ENCODE assay signal across 14 cellular contexts in the genomic region with DNA sequence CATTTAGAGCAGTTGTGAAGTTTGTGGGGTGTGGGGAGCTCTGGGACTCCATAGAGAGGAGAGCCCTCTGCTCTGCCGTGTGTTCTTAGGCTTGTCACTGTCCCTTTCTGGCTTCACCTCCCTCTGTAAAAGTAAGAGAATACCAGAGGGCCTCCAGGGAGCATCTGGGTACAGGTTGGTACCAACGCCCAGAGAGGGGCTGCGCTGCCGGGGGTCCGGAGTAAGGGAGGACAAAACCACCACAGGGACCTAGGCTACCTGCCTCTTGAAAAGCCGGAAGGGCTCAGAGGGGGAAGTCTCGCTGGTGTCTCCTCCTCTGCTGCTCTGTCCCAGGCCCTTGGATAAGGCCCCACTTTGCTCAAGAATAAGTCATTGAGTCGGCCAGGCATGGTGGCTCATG. TPM values are rescaled to one million over a fixed set of nuclear protein-coding genes. Genes with fewer than 3 reads are reported as not detected.
DNase-seq lines count a peak whose midpoint lies in the region; ATAC-seq and TF ChIP-seq lines count a peak whose summit lies in the region.
"Had no signal": no experiment of that assay in that cellular context is flagged by ENCODE, and none has a peak within 500 bp of the region (broad histone marks: within the 10 kb centered on the region; RNA-seq: fewer than 3 reads in every experiment).

No MANE protein-coding gene starts in this region.

- TF ChIP-seq POLR2A in Peyer's patch (IDR thresholded peaks at IDR 0.05), result no peak

- H3K27ac Mint-ChIP-seq in endodermal cell, result no peak overlapping the region
- H3K27ac Mint-ChIP-seq: T-cell had no signal

- no peak overlapping the region for H3K9ac ChIP-seq in endodermal cell (ENCODE audit: extremely low read depth, low read length, poor library complexity, severe bottlenecking)
- peak overlapping the region; percentile 38 for H3K9ac ChIP-seq in mucosa of stomach (ENCODE audit: low read length)
- H3K9ac ChIP-seq: KMS-11 had no signal

- WGBS in endodermal cell (ENCODE audit: insufficient coverage in 1 of 2, insufficient read length in 1 of 2), 2 experiments, result 90 to 94% methylated on average over 4 to 8 of the region's 8 CpGs

- DNase-seq in Peyer's patch (peak in 2 of 3 donors; percentile 38 to 41), endodermal cell (peak; percentile 36), thoracic aorta (ENCODE audit: low spot score) (no peak), NCI-H1105 (lab: John Stamatoyannopoulos, UW) (no peak), foreskin keratinocyte (no peak), nucleus accumbens (lab: John Stamatoyannopoulos, UW) (no peak)
- DNase-seq in effector CD4-positive, alpha-beta T cell, result no peak
- DNase-seq: activated CD4-positive, alpha-beta T cell treated with anti-CD3 and anti-CD28 coated beads for 48 hours; central memory CD4-positive, alpha-beta T cell; NCI-H2081 treated with DMSO at 0.1 percent for 48 hours; stimulated activated CD4-positive, alpha-beta T cell treated with anti-CD3 and anti-CD28 coated beads, Interleukin-4, amount 100 ng/mL, for 4 hours had no signal

- no peaks in the 10 kb centered on the region for H3K9me3 Mint-ChIP-seq in endodermal cell
- H3K9me3 Mint-ChIP-seq: T-cell had no signal

- H3K4me1 ChIP-seq in Peyer's patch, result peaks cover 0 to 37% (median 11%) of the 10 kb centered on the region in 4 donors
- peaks cover 17% of the 10 kb centered on the region for H3K4me1 ChIP-seq in endodermal cell (ENCODE audit: control insufficient read depth, insufficient read depth, low read length)
- H3K4me1 ChIP-seq in mucosa of stomach (ENCODE audit: control insufficient read depth, insufficient read depth, low read length), result peaks cover 42% of the 10 kb centered on the region
- peaks cover 35 to 51% of the 10 kb centered on the region in 2 donors for H3K4me1 ChIP-seq in thoracic aorta (ENCODE audit: control insufficient read depth in 1 of 2, low read depth in 2 of 2)
- H3K4me1 ChIP-seq in foreskin keratinocyte, result peaks cover 37% of the 10 kb centered on the region

- peaks cover 6% of the 10 kb centered on the region for H3K27me3 Mint-ChIP-seq in endodermal cell (ENCODE audit: insufficient read depth)

- peaks cover 29% of the 10 kb centered on the region for H3K4me1 Mint-ChIP-seq in endodermal cell

- H3K36me3 Mint-ChIP-seq in endodermal cell (ENCODE audit: low read depth), result no peaks in the 10 kb centered on the region
- H3K36me3 Mint-ChIP-seq: T-cell had no signal

- TF ChIP-seq CTCF in Peyer's patch (IDR thresholded peaks at IDR 0.05), result no peak
- no peak for TF ChIP-seq CTCF in endodermal cell (conservative IDR thresholded peaks at IDR 0.05)
- no peak for TF ChIP-seq CTCF in thoracic aorta (IDR thresholded peaks at IDR 0.05)
- no peak for TF ChIP-seq CTCF in foreskin keratinocyte (conservative IDR thresholded peaks at IDR 0.05)

- H3K27me3 ChIP-seq in Peyer's patch (no peaks in the 10 kb centered on the region), endodermal cell (ENCODE audit: control insufficient read depth, insufficient read depth, low read length, poor library complexity, severe bottlenecking) (no peaks in the 10 kb centered on the region), mucosa of stomach (ENCODE audit: control insufficient read depth, insufficient read depth, low read length) (peaks cover 5% of the 10 kb centered on the region), thoracic aorta (replicated peaks; ENCODE audit: insufficient read depth) (no peaks in the 10 kb centered on the region), foreskin keratinocyte (no peaks in the 10 kb centered on the region)

- H3K4me3 ChIP-seq in Peyer's patch (no peak overlapping the region), endodermal cell (ENCODE audit: low read length) (no peak overlapping the region), mucosa of stomach (ENCODE audit: low read length) (no peak overlapping the region), thoracic aorta (no peak overlapping the region)

- H3K27ac ChIP-seq in Peyer's patch (peak overlapping the region in 3 of 4 donors; percentile 84 to 96 (median 91)), endodermal cell (ENCODE audit: low read depth, low read length) (no peak overlapping the region), thoracic aorta (peak overlapping the region; percentile 95 to 97), foreskin keratinocyte (no peak overlapping the region)
- H3K27ac ChIP-seq: KMS-11 had no signal

- H3K36me3 ChIP-seq in Peyer's patch, result no peaks in the 10 kb centered on the region
- no peaks in the 10 kb centered on the region for H3K36me3 ChIP-seq in endodermal cell (ENCODE audit: control insufficient read depth, insufficient read depth, low read length)
- H3K36me3 ChIP-seq in mucosa of stomach (ENCODE audit: control insufficient read depth, insufficient read depth, low read length), result no peaks in the 10 kb centered on the region
- no peaks in the 10 kb centered on the region for H3K36me3 ChIP-seq in thoracic aorta

- H3K4me3 Mint-ChIP-seq in endodermal cell, result no peak overlapping the region
- H3K4me3 Mint-ChIP-seq: T-cell had no signal

- H3K9me3 ChIP-seq in Peyer's patch (no peaks in the 10 kb centered on the region), endodermal cell (ENCODE audit: control insufficient read depth, low read length) (no peaks in the 10 kb centered on the region), mucosa of stomach (ENCODE audit: control insufficient read depth, low read length) (no peaks in the 10 kb centered on the region), thoracic aorta (no peaks in the 10 kb centered on the region)

- ATAC-seq in thoracic aorta (ENCODE audit: insufficient number of reproducible peaks, low FRiP score, low read depth) (no peak), foreskin keratinocyte (no peak)
- ATAC-seq: T-cell had no signal

RNA-seq across cellular contexts. Expression of gene TINAGL1, which starts 3.1 kb away (rescaled TPM):
- total RNA-seq in Peyer's patch, result 100 to 1,000 TPM; 112 to 215 (median 192) TPM
- 1 to 10 TPM; 3.0 to 3.4 TPM for total RNA-seq in endodermal cell
- 1.0 TPM for polyA plus RNA-seq in endodermal cell (2013, experiment 1 of 2)
- 0.70 TPM for polyA plus RNA-seq in endodermal cell (2013, experiment 2 of 2)
- total RNA-seq in thoracic aorta, result 1,000 to 10,000 TPM in 1 of 2 donors, 100 to 1,000 TPM in 1; 581 to 1,250 TPM
- 167 and 194 TPM in 2 replicates for total RNA-seq in foreskin keratinocyte
- polyA plus RNA-seq in foreskin keratinocyte, result 153 and 177 TPM in 2 replicates

RNA-seq across cellular contexts. Expression of gene HCRTR1, which starts 44.2 kb away (rescaled TPM):
- not detected for total RNA-seq in Peyer's patch
- not detected for total RNA-seq in endodermal cell
- polyA plus RNA-seq in endodermal cell (2013, experiment 1 of 2), result 0.28 TPM
- not detected for polyA plus RNA-seq in endodermal cell (2013, experiment 2 of 2)
- not detected for total RNA-seq in thoracic aorta
- not detected in 2 replicates for total RNA-seq in foreskin keratinocyte
- polyA plus RNA-seq in foreskin keratinocyte, result not detected in 2 replicates
- total RNA-seq: T-cell had no signal

Comparison
In these comparisons a context has a peak if more than half of its experiments do, and no peak if none do; other contexts are left out.
1. DNase-seq: peak in Peyer's patch (2 of 3) and endodermal cell (single experiment); none in thoracic aorta (single experiment), NCI-H1105 (single experiment), effector CD4-positive, alpha-beta T cell (single experiment), foreskin keratinocyte (0 of 2) and nucleus accumbens (0 of 56).
2. H3K27ac ChIP-seq: peak in Peyer's patch (3 of 4) and thoracic aorta (2 of 2); none in endodermal cell (single experiment) and foreskin keratinocyte (single experiment).
3. RNA of gene TINAGL1, which starts 3.1 kb away (total RNA-seq): 581 to 1,250 TPM in thoracic aorta, 112 to 215 TPM in Peyer's patch and 167 to 194 TPM in foreskin keratinocyte; 3.0 to 3.4 TPM in endodermal cell; every median in the first group is over 10 times any median in the second.